In the genomic region with DNA sequence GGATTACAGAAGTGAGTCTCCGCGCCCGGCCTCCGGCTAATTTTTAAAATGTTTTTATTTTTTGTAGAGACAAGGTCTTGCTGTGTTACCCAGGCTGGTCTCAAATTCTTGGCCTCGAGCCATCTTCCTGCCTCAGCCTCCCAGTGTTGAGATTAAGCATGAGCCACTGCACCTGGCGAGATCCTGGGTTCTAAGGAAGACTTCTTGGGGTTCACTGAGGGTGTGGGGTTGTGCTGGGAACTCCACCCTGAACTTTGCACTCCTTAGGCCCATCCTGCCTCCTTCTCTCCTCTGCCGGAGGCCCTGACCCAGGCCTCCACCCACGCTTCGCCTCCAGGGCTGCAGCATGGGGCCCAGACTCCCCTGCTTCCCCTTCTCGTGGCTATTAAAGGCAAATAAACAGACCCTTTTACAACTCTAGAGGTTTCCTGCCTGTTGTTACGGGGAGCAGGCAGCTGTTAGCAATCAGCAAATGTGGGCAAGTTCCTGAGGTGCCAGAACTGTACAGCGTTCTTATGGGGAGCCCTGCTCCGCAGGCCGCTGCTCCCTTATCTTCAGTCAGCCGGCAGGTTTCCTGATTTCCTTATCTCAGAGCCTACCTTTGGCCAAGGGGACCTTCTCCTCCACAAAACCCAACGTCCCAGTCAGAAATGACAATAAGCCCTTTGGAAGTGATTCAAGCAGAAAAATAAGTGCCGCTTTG, we compare ENCODE assay signal across 10 cellular contexts. TPM values are rescaled to one million over a fixed set of nuclear protein-coding genes. Genes with fewer than 3 reads are reported as not detected.
DNase-seq lines count a peak whose midpoint lies in the region; ATAC-seq lines count a peak whose summit lies in the region.
"Had no signal": no experiment of that assay in that cellular context is flagged by ENCODE, and none has a peak within 500 bp of the region (broad histone marks: within the 10 kb centered on the region; RNA-seq: fewer than 3 reads in every experiment).

No MANE protein-coding gene starts in this region.

- ATAC-seq in GM21717 (IDR thresholded peaks at IDR 0.05; ENCODE audit: unreplicated experiment) = peak; percentile 41
- no peak for ATAC-seq in effector memory CD8-positive, alpha-beta T cell (replicated peaks)

- WGBS in mesenchymal stem cell = 57% methylated on average over 17 of the region's 17 CpGs

- no peak overlapping the region for H3K27ac ChIP-seq in mesenchymal stem cell (ENCODE audit: low read length, poor library complexity, severe bottlenecking)
- H3K27ac ChIP-seq in CD8-positive, alpha-beta memory T cell (ENCODE audit: low read depth, low read length) = no peak overlapping the region
- H3K27ac ChIP-seq: ascending aorta had no signal

- no peaks in the 10 kb centered on the region for H3K9me3 Mint-ChIP-seq in CD8-positive, alpha-beta memory T cell
- no peaks in the 10 kb centered on the region for H3K9me3 Mint-ChIP-seq in effector memory CD8-positive, alpha-beta T cell
- no peaks in the 10 kb centered on the region for H3K9me3 Mint-ChIP-seq in activated CD4-positive, alpha-beta T cell treated with anti-CD3 and anti-CD28 coated beads, Interleukin-2, amount 10 ng/mL, durations not matched to agents 7 days and 5 days
- H3K9me3 Mint-ChIP-seq: stimulated activated naive CD8-positive, alpha-beta T cell treated with anti-CD3 and anti-CD28 coated beads, Interleukin-15, Interleukin-2, amounts not matched to agents 100 ng/mL and 50 ng/mL, for 24 hours had no signal

- H4K8ac ChIP-seq in mesenchymal stem cell (ENCODE audit: low read length) = no peak overlapping the region

- DNase-seq in GDM1 (lab: John Stamatoyannopoulos, UW) = peak; percentile 75
- DNase-seq in NT2/D1 (ENCODE audit: low read depth, low spot score) = no peak
- no peak for DNase-seq in mesenchymal stem cell
- DNase-seq in CD8-positive, alpha-beta memory T cell = no peak
- DNase-seq in effector memory CD8-positive, alpha-beta T cell = no peak
- no peak for DNase-seq in NCI-H748 (lab: John Stamatoyannopoulos, UW; ENCODE audit: unreplicated experiment)
- DNase-seq in activated CD4-positive, alpha-beta T cell treated with anti-CD3 and anti-CD28 coated beads, Interleukin-2, amount 10 ng/mL, durations not matched to agents 7 days and 5 days = no peak

- no peak overlapping the region for H2BK12ac ChIP-seq in mesenchymal stem cell (ENCODE audit: low read length in 2 of 2)

- H3K4me1 ChIP-seq in NT2/D1 (ENCODE audit: insufficient read depth, insufficient read length) (peaks cover 11% of the 10 kb centered on the region), mesenchymal stem cell (ENCODE audit: control insufficient read depth, insufficient read depth, low read depth, low read length) (peaks cover 2% of the 10 kb centered on the region)
- H3K4me1 ChIP-seq in CD8-positive, alpha-beta memory T cell (ENCODE audit: insufficient read depth, low read length) = no peaks in the 10 kb centered on the region
- H3K4me1 ChIP-seq: ascending aorta had no signal

- H3K9me3 ChIP-seq in NT2/D1 (ENCODE audit: insufficient read depth, low read length) (no peaks in the 10 kb centered on the region), mesenchymal stem cell (ENCODE audit: control insufficient read depth, low read length) (no peaks in the 10 kb centered on the region)
- no peaks in the 10 kb centered on the region for H3K9me3 ChIP-seq in CD8-positive, alpha-beta memory T cell (ENCODE audit: low read length)
- H3K9me3 ChIP-seq: ascending aorta had no signal

- H3K4ac ChIP-seq in mesenchymal stem cell (ENCODE audit: low read depth in 1 of 2, low read length in 2 of 2) = no peak overlapping the region

- no peak overlapping the region for H3K4me2 ChIP-seq in mesenchymal stem cell (ENCODE audit: low read length, poor library complexity, severe bottlenecking)

- no peaks in the 10 kb centered on the region for H3K27me3 ChIP-seq in NT2/D1 (ENCODE audit: insufficient read depth, insufficient read length)
- peaks cover 0 to 5% of the 10 kb centered on the region in 2 experiments for H3K27me3 ChIP-seq in mesenchymal stem cell (ENCODE audit: control insufficient read depth in 1 of 2, insufficient read depth in 1 of 2, low read length in 2 of 2)
- no peaks in the 10 kb centered on the region for H3K27me3 ChIP-seq in CD8-positive, alpha-beta memory T cell (ENCODE audit: insufficient read depth, low read length, poor library complexity, severe bottlenecking)
- H3K27me3 ChIP-seq: ascending aorta had no signal

- no peak overlapping the region for H3K4me3 Mint-ChIP-seq in CD8-positive, alpha-beta memory T cell
- H3K4me3 Mint-ChIP-seq in effector memory CD8-positive, alpha-beta T cell = no peak overlapping the region
- no peak overlapping the region for H3K4me3 Mint-ChIP-seq in activated CD4-positive, alpha-beta T cell treated with anti-CD3 and anti-CD28 coated beads, Interleukin-2, amount 10 ng/mL, durations not matched to agents 7 days and 5 days
- H3K4me3 Mint-ChIP-seq: stimulated activated naive CD8-positive, alpha-beta T cell treated with anti-CD3 and anti-CD28 coated beads, Interleukin-15, Interleukin-2, amounts not matched to agents 100 ng/mL and 50 ng/mL, for 24 hours had no signal

- H3K4me3 ChIP-seq in NT2/D1 (ENCODE audit: insufficient read length, low read depth) (no peak overlapping the region), mesenchymal stem cell (ENCODE audit: insufficient read depth in 1 of 2, low read depth in 1 of 2, low read length in 2 of 2) (no peak overlapping the region)
- no peak overlapping the region for H3K4me3 ChIP-seq in CD8-positive, alpha-beta memory T cell (ENCODE audit: low read length)
- H3K4me3 ChIP-seq: ascending aorta had no signal

- H3K36me3 Mint-ChIP-seq in CD8-positive, alpha-beta memory T cell = no peaks in the 10 kb centered on the region
- peaks cover 4% of the 10 kb centered on the region for H3K36me3 Mint-ChIP-seq in effector memory CD8-positive, alpha-beta T cell (ENCODE audit: insufficient read depth)
- H3K36me3 Mint-ChIP-seq in activated CD4-positive, alpha-beta T cell treated with anti-CD3 and anti-CD28 coated beads, Interleukin-2, amount 10 ng/mL, durations not matched to agents 7 days and 5 days (ENCODE audit: low read depth) = no peaks in the 10 kb centered on the region

- no peaks in the 10 kb centered on the region for H3K4me1 Mint-ChIP-seq in CD8-positive, alpha-beta memory T cell
- peaks cover 0 to 1% of the 10 kb centered on the region in 2 donors for H3K4me1 Mint-ChIP-seq in effector memory CD8-positive, alpha-beta T cell (ENCODE audit: low read depth in 2 of 2)
- H3K4me1 Mint-ChIP-seq in activated CD4-positive, alpha-beta T cell treated with anti-CD3 and anti-CD28 coated beads, Interleukin-2, amount 10 ng/mL, durations not matched to agents 7 days and 5 days = no peaks in the 10 kb centered on the region

- peak overlapping the region; percentile 47 for H2AFZ ChIP-seq in mesenchymal stem cell (ENCODE audit: low read depth, low read length)

- no peak overlapping the region for H2BK120ac ChIP-seq in mesenchymal stem cell (ENCODE audit: low read depth, low read length)

- H3K14ac ChIP-seq in mesenchymal stem cell (ENCODE audit: low read length in 2 of 2) = no peak overlapping the region

- H3K23ac ChIP-seq in mesenchymal stem cell (ENCODE audit: low read length in 2 of 2) = no peak overlapping the region

- no peaks in the 10 kb centered on the region for H3K27me3 Mint-ChIP-seq in CD8-positive, alpha-beta memory T cell
- H3K27me3 Mint-ChIP-seq in effector memory CD8-positive, alpha-beta T cell = no peaks in the 10 kb centered on the region
- no peaks in the 10 kb centered on the region for H3K27me3 Mint-ChIP-seq in activated CD4-positive, alpha-beta T cell treated with anti-CD3 and anti-CD28 coated beads, Interleukin-2, amount 10 ng/mL, durations not matched to agents 7 days and 5 days
- H3K27me3 Mint-ChIP-seq: stimulated activated naive CD8-positive, alpha-beta T cell treated with anti-CD3 and anti-CD28 coated beads, Interleukin-15, Interleukin-2, amounts not matched to agents 100 ng/mL and 50 ng/mL, for 24 hours had no signal

- no peaks in the 10 kb centered on the region for H3K79me1 ChIP-seq in mesenchymal stem cell (replicated peaks; ENCODE audit: low read length, poor library complexity, severe bottlenecking)

- H2AK5ac ChIP-seq in mesenchymal stem cell (ENCODE audit: low read length, severe bottlenecking) = no peak overlapping the region

- peak overlapping the region; percentile 17 for H3K9ac ChIP-seq in NT2/D1 (ENCODE audit: insufficient read length, low read depth)
- H3K9ac ChIP-seq in mesenchymal stem cell (ENCODE audit: low read length) = no peak overlapping the region

- H3K36me3 ChIP-seq in NT2/D1 (ENCODE audit: insufficient read depth, insufficient read length, low read length) = no peaks in the 10 kb centered on the region
- H3K36me3 ChIP-seq in mesenchymal stem cell (ENCODE audit: control insufficient read depth in 1 of 2, insufficient read depth in 2 of 2, low read depth in 1 of 2, low read length in 2 of 2) = no peaks in the 10 kb centered on the region
- H3K36me3 ChIP-seq in CD8-positive, alpha-beta memory T cell (ENCODE audit: insufficient read depth, low read length) = no peaks in the 10 kb centered on the region
- H3K36me3 ChIP-seq: ascending aorta had no signal

- no peak overlapping the region for H2BK5ac ChIP-seq in mesenchymal stem cell (ENCODE audit: low read depth, low read length, poor library complexity, severe bottlenecking)

- H2BK15ac ChIP-seq in mesenchymal stem cell (ENCODE audit: low read depth, poor library complexity, severe bottlenecking) = no peak overlapping the region

- CTCF ChIA-PET in CD8-positive, alpha-beta memory T cell (lab: Charles Lee) = no interaction called here
- CTCF ChIA-PET in activated CD4-positive, alpha-beta T cell treated with anti-CD3 and anti-CD28 coated beads, Interleukin-2, amount 10 ng/mL, durations not matched to agents 7 days and 5 days (lab: Charles Lee) = interaction anchor here (0.6 to 1.6 kb wide), 4 partner anchors 14 to 1010 kb away, joined by 3 to 5 read pairs (median 3); no protein-coding TSS in a partner anchor

- H3K18ac ChIP-seq in mesenchymal stem cell (ENCODE audit: low read depth in 1 of 2, low read length in 2 of 2) = peak overlapping the region in 1 of 2 experiments; percentile 18

- H4K91ac ChIP-seq in mesenchymal stem cell (ENCODE audit: low read length) = no peak overlapping the region

- POLR2A ChIA-PET in CD8-positive, alpha-beta memory T cell (lab: Charles Lee) = interaction anchor here (0.6 kb wide), 1 partner anchor 1744 kb away, joined by 3 read pairs; no protein-coding TSS in a partner anchor
- POLR2A ChIA-PET in activated CD4-positive, alpha-beta T cell treated with anti-CD3 and anti-CD28 coated beads, Interleukin-2, amount 10 ng/mL, durations not matched to agents 7 days and 5 days (lab: Charles Lee) = no interaction called here

- H3K27ac Mint-ChIP-seq in CD8-positive, alpha-beta memory T cell = no peak overlapping the region
- H3K27ac Mint-ChIP-seq in effector memory CD8-positive, alpha-beta T cell = no peak overlapping the region
- no peak overlapping the region for H3K27ac Mint-ChIP-seq in activated CD4-positive, alpha-beta T cell treated with anti-CD3 and anti-CD28 coated beads, Interleukin-2, amount 10 ng/mL, durations not matched to agents 7 days and 5 days
- H3K27ac Mint-ChIP-seq: stimulated activated naive CD8-positive, alpha-beta T cell treated with anti-CD3 and anti-CD28 coated beads, Interleukin-15, Interleukin-2, amounts not matched to agents 100 ng/mL and 50 ng/mL, for 24 hours had no signal

RNA-seq across cellular contexts. Expression of a gene that starts 41.0 kb away (rescaled TPM):
- polyA plus RNA-seq in mesenchymal stem cell (2013, experiment 1 of 2) = 1.3 TPM
- polyA plus RNA-seq in mesenchymal stem cell (2013, experiment 2 of 2) = 1.5 TPM
- total RNA-seq in CD8-positive, alpha-beta memory T cell = 10 to 100 TPM; 10.0 to 10.7 TPM
- 3.5 TPM for polyA plus RNA-seq in CD8-positive, alpha-beta memory T cell
- 10 to 100 TPM; 13.6 to 15.4 TPM for total RNA-seq in activated CD4-positive, alpha-beta T cell treated with anti-CD3 and anti-CD28 coated beads, Interleukin-2, amount 10 ng/mL, durations not matched to agents 7 days and 5 days

RNA-seq across cellular contexts. Expression of a gene that starts 57.9 kb away (rescaled TPM):
- 64.4 TPM for polyA plus RNA-seq in mesenchymal stem cell (2013, experiment 1 of 2)
- polyA plus RNA-seq in mesenchymal stem cell (2013, experiment 2 of 2) = 59.8 TPM
- 100 to 1,000 TPM; 224 to 234 TPM for total RNA-seq in CD8-positive, alpha-beta memory T cell
- polyA plus RNA-seq in CD8-positive, alpha-beta memory T cell = 137 TPM
- 100 to 1,000 TPM; 167 to 187 TPM for total RNA-seq in activated CD4-positive, alpha-beta T cell treated with anti-CD3 and anti-CD28 coated beads, Interleukin-2, amount 10 ng/mL, durations not matched to agents 7 days and 5 days
